16 cellular contexts compared by ENCODE assay signal in genomic region chr7:82080254-82080924, GRCh38.
DNase-seq lines count a peak whose midpoint lies in the region; ATAC-seq and TF ChIP-seq lines count a peak whose summit lies in the region.
"Had no signal": no experiment of that assay in that cellular context is flagged by ENCODE, and none has a peak within 500 bp of the region (broad histone marks: within the 10 kb centered on the region; RNA-seq: fewer than 3 reads in every experiment).

No MANE protein-coding gene starts in this region.

- no peak for TF ChIP-seq POLR2A in GM18505 (IDR thresholded peaks at IDR 0.05; ENCODE audit: borderline replicate concordance, extremely low read depth, insufficient read depth, insufficient read length)

- no peak for DNase-seq in left colon
- no peak for DNase-seq in activated naive CD4-positive, alpha-beta T cell (lab: John Stamatoyannopoulos, UW)
- no peak for DNase-seq in NCI-H1048 (lab: John Stamatoyannopoulos, UW)
- DNase-seq: activated effector memory CD4-positive, alpha-beta T cell treated with anti-CD3 and anti-CD28 coated beads, Interleukin-2, amount 50 U/mL, for 16 hours; amygdala; central memory CD4-positive, alpha-beta T cell; effector memory CD4-positive, alpha-beta T cell; islet precursor cell; naive thymus-derived CD8-positive, alpha-beta T cell; NK-92 treated with Interleukin-12 subunit alpha and Interleukin-12 subunit beta, amount 100 ng/mL, for 24 hours; SHP77; T-helper 17 cell had no signal

- intact Hi-C loops in left colon (cut with DNase I, micrococcal nuclease), result no loop called here

- ATAC-seq in GM18505 (IDR thresholded peaks at IDR 0.05; ENCODE audit: unreplicated experiment) (peak; percentile 63), GM21360 (IDR thresholded peaks at IDR 0.05; ENCODE audit: unreplicated experiment) (peak; percentile 61), HG03342 (IDR thresholded peaks at IDR 0.05; ENCODE audit: unreplicated experiment) (peak; percentile 58), left colon (peak; percentile 34)
- ATAC-seq in activated CD4-positive, CD25-positive, alpha-beta regulatory T cell treated with anti-CD3 and anti-CD28 coated beads, Interleukin-2, amount 50 U/mL, for 24 hours, result no peak
- ATAC-seq: naive thymus-derived CD8-positive, alpha-beta T cell; T-helper 17 cell had no signal

Comparison
In these comparisons a context has a peak if more than half of its experiments do, and no peak if none do; other contexts are left out.
1. ATAC-seq: peak in GM18505 (single experiment), GM21360 (single experiment), HG03342 (single experiment) and left colon (single experiment); none in activated CD4-positive, CD25-positive, alpha-beta regulatory T cell treated with anti-CD3 and anti-CD28 coated beads, Interleukin-2, amount 50 U/mL, for 24 hours (0 of 2).